ENCODE assay signal across 6 cellular contexts in genomic region chr3:9851383-9851782, GRCh38. TPM values are rescaled to one million over a fixed set of nuclear protein-coding genes. Genes with fewer than 3 reads are reported as not detected.
"Had no signal": no experiment of that assay in that cellular context is flagged by ENCODE, and none has a peak within 500 bp of the region (broad histone marks: within the 10 kb centered on the region; RNA-seq: fewer than 3 reads in every experiment).

No MANE protein-coding gene starts in this region.

RNA-seq across cellular contexts. Expression of gene CIDEC, which starts 28.7 kb away (rescaled TPM):
- total RNA-seq: K562, M059J, NCI-H460, OCI-LY7, RPMI7951, SJCRH30 had no signal

RNA-seq across cellular contexts. Expression of gene IL17RE, which starts 51.3 kb away (rescaled TPM):
- total RNA-seq: RPMI7951 had no signal
